26 cellular contexts compared by ENCODE assay signal in the genomic region with DNA sequence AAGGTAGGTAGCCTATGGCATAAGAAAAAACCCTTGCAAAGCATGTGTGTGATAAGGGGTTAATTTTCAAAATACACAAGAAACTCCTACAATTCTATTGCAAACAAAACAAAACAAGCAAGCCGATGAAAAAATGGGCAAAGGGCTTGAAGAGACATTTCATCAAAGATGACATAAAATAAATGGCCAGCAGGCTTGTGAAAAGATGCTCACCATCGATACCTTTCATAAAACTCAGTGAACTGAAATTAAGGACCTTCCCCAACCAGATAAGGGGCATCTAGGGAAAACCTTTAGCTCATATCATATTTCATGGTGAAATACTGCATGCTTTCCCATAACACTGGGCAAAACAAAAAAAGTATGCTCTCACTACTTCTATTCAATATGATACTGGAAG.
"Had no signal": no experiment of that assay in that cellular context is flagged by ENCODE, and none has a peak within 500 bp of the region (broad histone marks: within the 10 kb centered on the region; RNA-seq: fewer than 3 reads in every experiment).

No MANE protein-coding gene starts in this region.

- H3K4me1 ChIP-seq: body of pancreas, foreskin keratinocyte, left lung, sigmoid colon, transverse colon had no signal

- H3K9me3 ChIP-seq: body of pancreas, left lung, sigmoid colon, transverse colon had no signal

- DNase-seq: activated CD4-positive, alpha-beta T cell treated with anti-CD3 and anti-CD28 coated beads, Interleukin-2, amount 10 ng/mL, durations not matched to agents 7 days and 5 days; activated CD4-positive, CD25-positive, alpha-beta regulatory T cell treated with anti-CD3 and anti-CD28 coated beads, Interleukin-2, amount 50 U/mL, for 72 hours; activated CD8-positive, alpha-beta memory T cell treated with anti-CD3 and anti-CD28 coated beads, Interleukin-2, amount 10 ng/mL, durations not matched to agents 7 days and 5 days; activated CD8-positive, alpha-beta T cell treated with anti-CD3 and anti-CD28 coated beads for 36 hours; activated effector memory CD4-positive, alpha-beta T cell treated with anti-CD3 and anti-CD28 coated beads, Interleukin-2, amount 50 U/mL, for 16 hours; activated naive CD4-positive, alpha-beta T cell treated with anti-CD3 and anti-CD28 coated beads, Interleukin-2, amount 10 ng/mL, durations not matched to agents 7 days and 5 days; activated T-cell treated with anti-CD3 and anti-CD28 coated beads for 4 hours; body of pancreas; foreskin keratinocyte; glutamatergic neuron; immature natural killer cell; left lung; naive B cell; retina; sigmoid colon; stimulated activated CD4-positive, alpha-beta T cell treated with anti-CD3 and anti-CD28 coated beads, Interleukin-15, amount 100 ng/mL, for 24 hours; stimulated activated CD4-positive, alpha-beta T cell treated with anti-CD3 and anti-CD28 coated beads, Interleukin-2, amount 100 ng/mL, for 48 hours; stimulated activated CD8-positive, alpha-beta memory T cell treated with anti-CD3 and anti-CD28 coated beads, Interleukin-4, amount 100 ng/mL, for 48 hours; stimulated activated naive B cell treated with anti-CD40 and anti-IgM and Interleukin-4, amounts not matched to agents 10 μg/mL and 1 μg/mL and 100 μg/mL, for 72 hours; transverse colon had no signal

- H3K4me3 ChIP-seq: body of pancreas, cardiac muscle cell, hepatocyte, left lung, lung, neural progenitor cell, sigmoid colon, smooth muscle cell, transverse colon had no signal

- ATAC-seq: activated CD8-positive, alpha-beta memory T cell treated with anti-CD3 and anti-CD28 coated beads, Interleukin-2, amount 10 ng/mL, durations not matched to agents 7 days and 5 days; activated CD8-positive, alpha-beta T cell treated with anti-CD3 and anti-CD28 coated beads for 36 hours; body of pancreas; foreskin keratinocyte; left lung; stimulated activated naive B cell treated with anti-CD40 and anti-IgM and Interleukin-4, amounts not matched to agents 10 μg/mL and 1 μg/mL and 100 μg/mL, for 72 hours had no signal

- H3K36me3 ChIP-seq: cardiac muscle cell, neural progenitor cell, sigmoid colon, transverse colon had no signal

- H3K27ac ChIP-seq: body of pancreas, cardiac muscle cell, foreskin keratinocyte, hepatocyte, left lung, neural progenitor cell, sigmoid colon, transverse colon, WERI-Rb-1 had no signal
